10 cellular contexts compared by ENCODE assay signal in the genomic region with DNA sequence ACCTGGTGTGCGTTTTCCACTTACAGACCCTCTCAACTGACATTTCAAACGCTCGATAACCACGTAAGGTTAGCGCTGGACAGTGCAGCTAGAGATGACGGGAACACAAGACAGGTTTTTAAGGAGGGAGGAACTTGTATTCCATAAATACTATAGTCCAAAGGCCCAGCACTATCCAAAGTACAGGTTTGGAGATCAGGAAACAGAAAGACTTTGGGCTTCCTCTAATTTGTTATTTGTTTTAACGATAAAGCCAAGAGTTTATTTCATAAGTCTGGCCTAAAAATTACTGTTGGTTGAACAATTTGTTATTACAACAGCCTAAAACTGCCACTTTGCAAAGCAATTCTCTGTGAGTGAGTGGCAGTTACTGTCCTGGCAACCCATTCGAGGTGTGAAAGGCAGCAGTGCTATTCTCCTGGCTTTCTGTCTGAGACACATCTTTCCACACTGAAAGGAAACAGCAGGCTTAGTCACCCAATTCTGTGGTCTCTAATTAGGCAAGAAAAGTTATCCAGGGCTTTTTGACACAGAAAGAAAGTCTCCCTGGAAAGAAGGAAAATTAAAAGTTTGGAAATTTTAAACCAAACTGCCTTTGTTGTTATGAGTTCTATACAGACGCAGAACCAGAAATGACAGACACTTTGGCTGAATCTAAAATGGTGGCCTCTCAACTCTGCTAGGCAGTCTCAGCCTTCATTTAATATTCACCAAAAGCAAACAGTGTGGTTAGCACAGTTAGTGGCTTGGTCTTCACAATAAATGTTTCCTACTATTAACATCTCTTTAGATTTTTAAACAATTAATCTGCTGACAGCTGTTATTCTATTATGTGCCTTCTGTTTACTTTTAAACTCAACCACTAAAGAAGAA. TPM values are rescaled to one million over a fixed set of nuclear protein-coding genes. Genes with fewer than 3 reads are reported as not detected.
DNase-seq lines count a peak whose midpoint lies in the region; ATAC-seq, FAIRE-seq and TF ChIP-seq lines count a peak whose summit lies in the region.
"Had no signal": no experiment of that assay in that cellular context is flagged by ENCODE, and none has a peak within 500 bp of the region (broad histone marks: within the 10 kb centered on the region; RNA-seq: fewer than 3 reads in every experiment).

No MANE protein-coding gene starts in this region.

- TF ChIP-seq CTCF in bronchial epithelial cell (IDR thresholded peaks at IDR 0.05; ENCODE audit: insufficient read depth, low read length, severe bottlenecking) (no peak), neutrophil (IDR thresholded peaks at IDR 0.05) (no peak)

- no peak for FAIRE-seq in bronchial epithelial cell (lab: Jason Lieb, UNC)

- DNase-seq in NCI-H510A treated with DMSO at 0.1 percent for 48 hours (lab: John Stamatoyannopoulos, UW) (peak; percentile 86), NCI-H510A (lab: John Stamatoyannopoulos, UW) (no peak), NCI-H146 (lab: John Stamatoyannopoulos, UW) (peak; percentile 19), bronchial epithelial cell (ENCODE audit: low read depth) (peak; percentile 55), DMS53 (lab: John Stamatoyannopoulos, UW) (no peak)
- DNase-seq: 8988T, NCI-H446 treated with DMSO at 0.1 percent for 48 hours had no signal

- no peaks in the 10 kb centered on the region for H3K9me3 ChIP-seq in neutrophil

- H3K36me3 ChIP-seq in bronchial epithelial cell (ENCODE audit: control insufficient read depth, insufficient read depth, low read length) = peaks cover 14% of the 10 kb centered on the region
- no peaks in the 10 kb centered on the region for H3K36me3 ChIP-seq in neutrophil

- ATAC-seq in GM21447 (IDR thresholded peaks at IDR 0.05; ENCODE audit: unreplicated experiment) (no peak), HG03097 (IDR thresholded peaks at IDR 0.05; ENCODE audit: low FRiP score, unreplicated experiment) (no peak)

- H3K27me3 ChIP-seq in bronchial epithelial cell (ENCODE audit: control insufficient read depth, insufficient read depth, low read length) (no peaks in the 10 kb centered on the region), neutrophil (no peaks in the 10 kb centered on the region)

- H3K4me3 ChIP-seq in bronchial epithelial cell (ENCODE audit: low read depth, low read length) = no peak overlapping the region
- H3K4me3 ChIP-seq in neutrophil (ENCODE audit: low read depth in 1 of 2, low read length in 1 of 2) = peak overlapping the region in 1 of 2 experiments; percentile 19

- peak overlapping the region; percentile 76 for H3K27ac ChIP-seq in neutrophil

- H3K4me1 ChIP-seq in neutrophil (ENCODE audit: control insufficient read depth in 1 of 2, insufficient read depth in 1 of 2, low read depth in 1 of 2, low read length in 1 of 2) = peaks cover 63 to 66% of the 10 kb centered on the region in 2 experiments

RNA-seq across cellular contexts. Expression of a gene that starts 33.9 kb away (rescaled TPM):
- 275 and 335 TPM in 2 replicates for total RNA-seq in bronchial epithelial cell

Comparison
In these comparisons a context has a peak if more than half of its experiments do, and no peak if none do; other contexts are left out.
1. DNase-seq: peak in NCI-H510A treated with DMSO at 0.1 percent for 48 hours (single experiment), NCI-H146 (single experiment) and bronchial epithelial cell (single experiment); none in NCI-H510A (single experiment) and DMS53 (single experiment).